ENCODE assay signal across 8 cellular contexts in the genomic region with DNA sequence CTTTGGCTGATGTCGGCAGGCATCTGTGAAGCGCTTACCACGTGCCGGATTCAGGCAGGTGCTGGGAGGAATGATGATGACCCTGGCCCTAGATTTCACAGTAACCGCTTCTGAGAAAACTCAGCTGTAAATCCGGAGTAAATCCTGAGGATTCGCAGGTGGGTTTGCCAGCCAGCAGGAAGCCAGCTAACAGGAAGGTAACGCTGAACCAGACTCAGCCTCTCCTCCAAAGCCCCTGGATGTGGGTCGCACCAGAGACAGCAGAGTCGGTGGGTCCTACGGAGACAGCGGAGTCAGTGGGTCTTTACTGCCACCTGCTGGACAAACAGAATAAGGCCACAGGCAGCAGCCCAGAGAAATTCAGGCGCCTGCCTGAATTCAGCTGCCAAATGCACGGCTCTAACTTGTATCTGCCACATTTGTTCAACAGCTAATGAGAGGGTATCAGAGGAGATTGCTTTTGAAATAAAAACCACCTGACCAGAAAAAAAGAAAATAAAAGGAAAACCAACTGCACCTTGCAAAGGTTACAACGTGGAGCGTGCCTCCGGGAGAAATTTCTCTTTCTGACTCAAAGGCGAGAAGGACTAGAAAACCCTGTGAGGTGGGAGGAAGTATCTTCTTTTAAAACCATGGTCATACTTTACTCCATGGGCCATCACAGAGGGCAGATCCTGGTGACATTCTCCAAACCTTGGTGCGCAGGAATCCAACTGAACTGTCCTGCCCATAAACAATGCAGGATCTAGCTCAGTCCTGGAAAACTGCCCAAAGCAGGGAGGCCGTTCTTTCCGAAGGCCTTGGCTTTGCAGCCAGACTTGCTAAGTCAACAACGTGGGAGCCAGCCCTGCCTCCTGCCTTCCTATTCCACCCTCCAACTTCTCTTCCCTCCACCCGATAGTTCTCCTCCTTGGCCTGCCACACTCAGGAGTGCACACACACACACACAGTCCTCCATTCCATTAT.
DNase-seq lines count a peak whose midpoint lies in the region; ATAC-seq and TF ChIP-seq lines count a peak whose summit lies in the region.

No MANE protein-coding gene starts in this region.

- H3K27ac ChIP-seq in ACC112 (ENCODE audit: low read depth, low read length) (no peak overlapping the region), coronary artery (peak overlapping the region; percentile 35 to 73)

- no peaks in the 10 kb centered on the region for H3K27me3 ChIP-seq in ACC112 (ENCODE audit: insufficient read depth, low read length)

- DNase-seq in GM20000 (ENCODE audit: low spot score) (peak; percentile 78), NCI-H446 treated with DMSO at 0.1 percent for 48 hours (lab: John Stamatoyannopoulos, UW) (peak; percentile 43), coronary artery (ENCODE audit: low spot score) (peak; percentile 81), left kidney (ENCODE audit: low read depth, low spot score) (peak; percentile 91)
- DNase-seq in activated CD4-positive, alpha-beta T cell treated with anti-CD3 and anti-CD28 coated beads for 4 hours: peak; percentile 41 to 66
- peak; percentile 66 for DNase-seq in stimulated activated CD4-positive, alpha-beta T cell treated with anti-CD3 and anti-CD28 coated beads, Interleukin-1b, Interleukin-23, amount 100 ng/mL, for 48 hours

- no peaks in the 10 kb centered on the region for H3K79me2 ChIP-seq in ACC112 (ENCODE audit: control insufficient read depth, insufficient read depth, low read length, unreplicated experiment)

- H3K4me3 ChIP-seq in ACC112 (ENCODE audit: low read depth, low read length) (peak overlapping the region; percentile 57), coronary artery (peak overlapping the region; percentile 49)

- no peaks in the 10 kb centered on the region for H3K36me3 ChIP-seq in ACC112 (ENCODE audit: insufficient read depth, low read length)

- peaks cover 15% of the 10 kb centered on the region for H3K4me1 ChIP-seq in ACC112 (ENCODE audit: control insufficient read depth, insufficient read depth, low read length, unreplicated experiment)

- ATAC-seq in HG02870 (IDR thresholded peaks at IDR 0.05; ENCODE audit: unreplicated experiment): no peak

- H2AFZ ChIP-seq in ACC112 (ENCODE audit: low read length, unreplicated experiment): peak overlapping the region; percentile 95

- TF ChIP-seq CTCF in GM20000 (IDR thresholded peaks at IDR 0.05; ENCODE audit: extremely low read depth, missing control alignments) (peak; percentile 72), coronary artery (IDR thresholded peaks at IDR 0.05) (peak; percentile 97)
